In the genomic region with DNA sequence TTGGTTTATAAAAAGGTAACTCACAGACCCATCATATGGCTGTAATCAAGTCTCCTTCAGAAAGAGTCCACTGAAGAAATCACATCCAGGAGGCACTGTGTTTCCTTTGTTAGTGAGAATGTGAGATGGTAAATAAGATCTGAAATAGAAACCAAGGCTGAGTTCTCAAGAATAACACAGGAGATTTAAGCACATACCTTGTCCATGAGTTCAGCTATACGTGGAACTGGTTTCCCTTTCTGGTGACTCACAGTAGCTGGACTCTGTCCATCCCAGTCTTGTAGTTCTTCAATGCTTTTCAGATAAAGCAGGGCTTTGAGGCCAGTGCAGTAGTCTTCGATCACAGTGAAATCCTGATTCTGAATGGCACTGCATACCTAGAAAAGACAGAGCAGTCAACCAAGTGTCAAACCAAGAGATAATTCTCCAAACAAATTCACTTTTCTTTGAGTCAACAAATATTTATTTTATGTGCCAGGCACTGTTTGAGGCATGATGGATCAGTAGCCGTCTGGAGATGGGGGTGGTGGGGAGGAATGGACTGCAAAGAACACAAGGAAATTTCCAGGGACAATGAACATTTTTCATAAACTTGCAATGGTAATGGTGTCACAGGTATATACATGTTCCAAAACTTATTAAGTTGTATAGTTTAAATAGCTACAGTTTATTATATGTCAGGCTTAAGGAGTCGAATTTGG, we compare ENCODE assay signal across 11 cellular contexts.
DNase-seq lines count a peak whose midpoint lies in the region; ATAC-seq and TF ChIP-seq lines count a peak whose summit lies in the region.
"Had no signal": no experiment of that assay in that cellular context is flagged by ENCODE, and none has a peak within 500 bp of the region (broad histone marks: within the 10 kb centered on the region; RNA-seq: fewer than 3 reads in every experiment).

No MANE protein-coding gene starts in this region.

- no peaks in the 10 kb centered on the region for H3K9me3 ChIP-seq in suprapubic skin
- no peaks in the 10 kb centered on the region for H3K9me3 ChIP-seq in upper lobe of left lung
- H3K9me3 ChIP-seq: testis had no signal

- no peaks in the 10 kb centered on the region for H3K9me3 Mint-ChIP-seq in activated T-cell treated with anti-CD3 and anti-CD28 coated beads, Interleukin-2, amount 50 U/mL, for 4 hours

- DNase-seq in HCEC 1CT (peak; percentile 94), hepatic stellate cell (ENCODE audit: low spot score) (peak; percentile 45), smooth muscle cell of the brain vasculature (ENCODE audit: low read depth, low spot score) (peak; percentile 79), suprapubic skin (ENCODE audit: low spot score in 2 of 2) (no peak), upper lobe of left lung (no peak)
- no peak for DNase-seq in activated T-cell treated with anti-CD3 and anti-CD28 coated beads, Interleukin-2, amount 50 U/mL, for 4 hours
- DNase-seq in stimulated activated CD4-positive, alpha-beta T cell treated with anti-CD3 and anti-CD28 coated beads, Interleukin-1b, Interleukin-23, amount 100 ng/mL, for 48 hours = no peak
- DNase-seq: T-helper 1 cell, testis had no signal

- ATAC-seq in activated T-cell treated with anti-CD3 and anti-CD28 coated beads, Interleukin-2, amount 50 U/mL, for 4 hours = no peak
- no peak for ATAC-seq in upper lobe of left lung (ENCODE audit: low FRiP score in 2 of 2)

- no peak for TF ChIP-seq EP300 in suprapubic skin (IDR thresholded peaks at IDR 0.05)
- TF ChIP-seq EP300 in upper lobe of left lung (IDR thresholded peaks at IDR 0.05) = no peak

- no peaks in the 10 kb centered on the region for H3K4me1 Mint-ChIP-seq in activated T-cell treated with anti-CD3 and anti-CD28 coated beads, Interleukin-2, amount 50 U/mL, for 4 hours (ENCODE audit: low read depth)

- H3K27ac ChIP-seq in suprapubic skin (no peak overlapping the region), upper lobe of left lung (no peak overlapping the region)
- H3K27ac ChIP-seq: testis had no signal

- H3K27me3 ChIP-seq in suprapubic skin (no peaks in the 10 kb centered on the region), upper lobe of left lung (no peaks in the 10 kb centered on the region)
- H3K27me3 ChIP-seq: testis had no signal

- no peaks in the 10 kb centered on the region for H3K27me3 Mint-ChIP-seq in activated T-cell treated with anti-CD3 and anti-CD28 coated beads, Interleukin-2, amount 50 U/mL, for 4 hours (ENCODE audit: low read depth)
- H3K27me3 Mint-ChIP-seq: dendritic cell treated with granulocyte-macrophage colony-stimulating factor and Interleukin-4, amounts not matched to agents 40 ng/mL and 50 ng/mL, for 4 days had no signal

- H3K4me3 Mint-ChIP-seq in activated T-cell treated with anti-CD3 and anti-CD28 coated beads, Interleukin-2, amount 50 U/mL, for 4 hours = no peak overlapping the region
- H3K4me3 Mint-ChIP-seq: dendritic cell treated with granulocyte-macrophage colony-stimulating factor and Interleukin-4, amounts not matched to agents 40 ng/mL and 50 ng/mL, for 4 days had no signal

- TF ChIP-seq POLR2A in suprapubic skin (IDR thresholded peaks at IDR 0.05) = no peak
- TF ChIP-seq POLR2A in upper lobe of left lung (IDR thresholded peaks at IDR 0.05) = no peak

- TF ChIP-seq CTCF in WI38 (IDR thresholded peaks at IDR 0.05; ENCODE audit: low read depth, low read length) (no peak), suprapubic skin (IDR thresholded peaks at IDR 0.05) (no peak), upper lobe of left lung (IDR thresholded peaks at IDR 0.05) (no peak)

- H3K36me3 Mint-ChIP-seq in activated T-cell treated with anti-CD3 and anti-CD28 coated beads, Interleukin-2, amount 50 U/mL, for 4 hours (ENCODE audit: insufficient read depth) = peaks cover 40% of the 10 kb centered on the region

- WGBS in suprapubic skin = 49% methylated on average over 4 of the region's 4 CpGs
- WGBS in upper lobe of left lung, 2 donors = 75 to 79% methylated on average over 4 of the region's 4 CpGs

- H3K4me3 ChIP-seq in WI38 (ENCODE audit: low read depth, low read length) (peak overlapping the region; percentile 13), suprapubic skin (no peak overlapping the region), upper lobe of left lung (no peak overlapping the region)
- H3K4me3 ChIP-seq: testis had no signal

- H3K4me1 ChIP-seq in suprapubic skin (no peaks in the 10 kb centered on the region), upper lobe of left lung (no peaks in the 10 kb centered on the region)
- H3K4me1 ChIP-seq: testis had no signal

- H3K36me3 ChIP-seq in suprapubic skin (peaks cover 8% of the 10 kb centered on the region), upper lobe of left lung (peaks cover 0 to 7% (median 3%) of the 10 kb centered on the region in 4 donors)

Comparison
In these comparisons a context has a peak if more than half of its experiments do, and no peak if none do; other contexts are left out.
1. DNase-seq: peak in HCEC 1CT (single experiment), hepatic stellate cell (single experiment) and smooth muscle cell of the brain vasculature (single experiment); none in activated T-cell treated with anti-CD3 and anti-CD28 coated beads, Interleukin-2, amount 50 U/mL, for 4 hours (single experiment), suprapubic skin (0 of 2), upper lobe of left lung (0 of 2) and stimulated activated CD4-positive, alpha-beta T cell treated with anti-CD3 and anti-CD28 coated beads, Interleukin-1b, Interleukin-23, amount 100 ng/mL, for 48 hours (single experiment).